Comparison of ENCODE assay signal across 8 cellular contexts in genomic region chr1:94801919-94802546, GRCh38. TPM values are rescaled to one million over a fixed set of nuclear protein-coding genes. Genes with fewer than 3 reads are reported as not detected.
DNase-seq lines count a peak whose midpoint lies in the region; ATAC-seq and TF ChIP-seq lines count a peak whose summit lies in the region.

No MANE protein-coding gene starts in this region.

- H3K27ac ChIP-seq in HUES48 (ENCODE audit: low read depth, low read length) (peak overlapping the region; percentile 23), Peyer's patch (peak overlapping the region; percentile 32 to 64 (median 46)), coronary artery (peak overlapping the region; percentile 43 to 65), lower lobe of right lung (peak overlapping the region; percentile 75), thoracic aorta (peak overlapping the region; percentile 17 to 62)

- no peak for TF ChIP-seq POLR2A in Peyer's patch (IDR thresholded peaks at IDR 0.05)

- H3K9me3 ChIP-seq in HUES48 (ENCODE audit: control insufficient read depth, insufficient read depth, low read length) (no peaks in the 10 kb centered on the region), Peyer's patch (no peaks in the 10 kb centered on the region), lower lobe of right lung (no peaks in the 10 kb centered on the region), thoracic aorta (no peaks in the 10 kb centered on the region)

- H3K27me3 ChIP-seq in HUES48 (ENCODE audit: control insufficient read depth, insufficient read depth, low read length): no peaks in the 10 kb centered on the region
- H3K27me3 ChIP-seq in Peyer's patch: no peaks in the 10 kb centered on the region
- no peaks in the 10 kb centered on the region for H3K27me3 ChIP-seq in lower lobe of right lung (ENCODE audit: low read depth)
- no peaks in the 10 kb centered on the region for H3K27me3 ChIP-seq in thoracic aorta (replicated peaks; ENCODE audit: insufficient read depth)

- DNase-seq in DMS 273 treated with DMSO at 0.1 percent for 48 hours (lab: John Stamatoyannopoulos, UW): peak; percentile 71
- peak; percentile 35 for DNase-seq in GM20000 (ENCODE audit: low spot score)
- peak in 1 of 3 donors; percentile 58 for DNase-seq in Peyer's patch
- DNase-seq in coronary artery (ENCODE audit: low spot score): no peak
- peak; percentile 54 for DNase-seq in lower lobe of right lung
- DNase-seq in thoracic aorta (ENCODE audit: low spot score): no peak
- DNase-seq in NCI-H187 treated with DMSO at 0.1 percent for 48 hours (lab: John Stamatoyannopoulos, UW): no peak

- intact Hi-C loops in lower lobe of right lung (cut with DNase I): no loop called here

- H3K4me1 ChIP-seq in HUES48 (ENCODE audit: control insufficient read depth, insufficient read depth, low read length) (peaks cover 25% of the 10 kb centered on the region), Peyer's patch (peaks cover 0 to 41% (median 2%) of the 10 kb centered on the region in 4 donors), lower lobe of right lung (peaks cover 27% of the 10 kb centered on the region), thoracic aorta (ENCODE audit: control insufficient read depth in 1 of 2, low read depth in 2 of 2) (peaks cover 6% of the 10 kb centered on the region in 2 donors)

- ATAC-seq in lower lobe of right lung (peak; percentile 88 to 93), thoracic aorta (ENCODE audit: insufficient number of reproducible peaks, low FRiP score, low read depth) (peak; percentile 67)

- H3K4me3 ChIP-seq in HUES48 (ENCODE audit: low read depth, low read length): no peak overlapping the region
- peak overlapping the region in 2 of 4 donors; percentile 8 to 18 for H3K4me3 ChIP-seq in Peyer's patch
- H3K4me3 ChIP-seq in coronary artery: peak overlapping the region; percentile 50
- H3K4me3 ChIP-seq in lower lobe of right lung: no peak overlapping the region
- H3K4me3 ChIP-seq in thoracic aorta: peak overlapping the region; percentile 67

- no peak for TF ChIP-seq CTCF in GM20000 (IDR thresholded peaks at IDR 0.05; ENCODE audit: extremely low read depth, missing control alignments)
- peak in 4 of 6 experiments; percentile 33 to 77 (median 66) for TF ChIP-seq CTCF in Peyer's patch (IDR thresholded peaks at IDR 0.05)
- no peak for TF ChIP-seq CTCF in coronary artery (IDR thresholded peaks at IDR 0.05)
- peak; percentile 59 for TF ChIP-seq CTCF in lower lobe of right lung (IDR thresholded peaks at IDR 0.05)
- TF ChIP-seq CTCF in thoracic aorta (IDR thresholded peaks at IDR 0.05): peak; percentile 39

- H3K9ac ChIP-seq in HUES48 (ENCODE audit: low read depth, low read length): no peak overlapping the region

- H3K36me3 ChIP-seq in HUES48 (ENCODE audit: control insufficient read depth, insufficient read depth, low read length) (no peaks in the 10 kb centered on the region), Peyer's patch (no peaks in the 10 kb centered on the region), lower lobe of right lung (no peaks in the 10 kb centered on the region), thoracic aorta (no peaks in the 10 kb centered on the region)

RNA-seq across cellular contexts. Expression of gene SLC44A3, which starts 18.1 kb away (rescaled TPM):
- total RNA-seq in Peyer's patch (10 to 100 TPM; 26.4 to 49.0 (median 40.0) TPM), lower lobe of right lung (19.3 TPM), thoracic aorta (1 to 10 TPM; 2.5 to 3.7 TPM)

Comparison
In these comparisons a context has a peak if more than half of its experiments do, and no peak if none do; other contexts are left out.
1. DNase-seq: peak in DMS 273 treated with DMSO at 0.1 percent for 48 hours (single experiment), GM20000 (single experiment) and lower lobe of right lung (single experiment); none in coronary artery (single experiment), thoracic aorta (single experiment) and NCI-H187 treated with DMSO at 0.1 percent for 48 hours (single experiment).
2. CTCF ChIP-seq: peak in Peyer's patch (4 of 6), lower lobe of right lung (single experiment) and thoracic aorta (single experiment); none in GM20000 (single experiment) and coronary artery (single experiment).
3. H3K27ac ChIP-seq: peak in every context shown above with its lines; median percentile 75 in lower lobe of right lung; 54 in coronary artery; 46 in Peyer's patch; 40 in thoracic aorta; 23 in HUES48.
4. H3K4me3 ChIP-seq: peak in coronary artery (single experiment) and thoracic aorta (single experiment); none in HUES48 (single experiment) and lower lobe of right lung (single experiment).